ENCODE assay signal across 8 cellular contexts in the genomic region with DNA sequence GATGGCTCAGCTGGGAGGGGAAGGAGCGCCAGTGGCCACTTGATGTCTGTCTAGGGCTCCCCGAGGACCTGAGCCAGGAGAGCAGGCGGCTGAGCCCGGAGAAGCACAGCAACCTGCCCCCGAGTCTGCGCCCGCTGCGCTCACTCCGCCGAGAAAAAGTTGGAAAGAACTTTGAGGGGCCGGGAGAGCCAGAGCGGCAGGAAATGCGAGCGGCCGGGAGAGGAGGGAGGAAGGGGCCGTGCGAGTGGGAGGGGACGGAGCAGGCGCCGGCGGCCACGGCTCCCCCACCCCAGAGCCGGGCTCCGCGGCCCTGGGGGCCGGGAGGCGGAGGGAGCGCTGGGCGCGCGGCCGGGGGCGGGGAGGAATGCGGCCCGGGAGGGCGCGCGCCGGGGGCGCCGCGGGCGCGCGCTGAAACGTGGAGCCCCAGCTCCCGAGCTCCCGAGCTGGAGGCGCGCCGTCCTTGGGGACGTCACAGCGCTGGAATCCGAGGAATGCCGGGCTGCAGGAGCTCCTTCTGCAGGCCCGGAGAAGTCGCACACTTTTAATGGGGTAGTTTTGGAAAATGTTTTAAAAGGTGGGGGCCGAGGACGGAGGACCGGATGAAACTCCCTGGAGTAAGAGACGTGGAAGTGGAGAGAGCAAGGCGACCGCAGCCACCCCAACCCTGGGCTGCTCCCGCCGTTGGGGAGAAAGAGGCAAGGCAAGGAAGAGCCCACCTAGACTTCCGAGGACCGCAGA. TPM values are rescaled to one million over a fixed set of nuclear protein-coding genes. Genes with fewer than 3 reads are reported as not detected.
DNase-seq lines count a peak whose midpoint lies in the region; ATAC-seq and TF ChIP-seq lines count a peak whose summit lies in the region.

Gene PTPN14, minus strand, starts transcription at position 167 of the 738 bp plus-strand sequence. CDS start 86,799 bp downstream, outside the sequence.

- ATAC-seq in CD4-positive, alpha-beta T cell (ENCODE audit: poor library complexity): no peak
- ATAC-seq in GM19324 (IDR thresholded peaks at IDR 0.05; ENCODE audit: low FRiP score, unreplicated experiment): peak; percentile 67
- ATAC-seq in GM19452 (IDR thresholded peaks at IDR 0.05; ENCODE audit: unreplicated experiment): no peak
- no peak for ATAC-seq in HG02852 (IDR thresholded peaks at IDR 0.05; ENCODE audit: unreplicated experiment)

- H3K36me3 Mint-ChIP-seq in CD4-positive, alpha-beta T cell (ENCODE audit: low read depth): no peaks in the 10 kb centered on the region

- H3K9me3 Mint-ChIP-seq in CD4-positive, alpha-beta T cell: no peaks in the 10 kb centered on the region

- CTCF ChIA-PET in CD4-positive, alpha-beta T cell (lab: Charles Lee): no interaction called here

- TF ChIP-seq CTCF in CD4-positive, alpha-beta T cell (IDR thresholded peaks at IDR 0.05): no peak

- DNase-seq in CD4-positive, alpha-beta T cell: no peak
- DNase-seq in NCI-H1694 treated with DMSO at 0.1 percent for 48 hours (lab: John Stamatoyannopoulos, UW) (peak; percentile 37), amniotic stem cell (lab: John Stamatoyannopoulos, UW) (peak; percentile 98), cardiac septum (ENCODE audit: low spot score) (peak; percentile 91), occipital lobe (lab: John Stamatoyannopoulos, UW) (peak; percentile 67)

- H3K27me3 ChIP-seq in CD4-positive, alpha-beta T cell (ENCODE audit: control insufficient read depth, insufficient read depth, low read length): peaks cover 33% of the 10 kb centered on the region

- POLR2A ChIA-PET in CD4-positive, alpha-beta T cell (lab: Charles Lee): no interaction called here

- no peaks in the 10 kb centered on the region for H3K9me3 ChIP-seq in CD4-positive, alpha-beta T cell (ENCODE audit: control insufficient read depth, low read length)

- no peaks in the 10 kb centered on the region for H3K4me1 Mint-ChIP-seq in CD4-positive, alpha-beta T cell (ENCODE audit: low read depth)

- no peak within 1 kb of the TSS for H3K27ac Mint-ChIP-seq in CD4-positive, alpha-beta T cell

- H3K27ac ChIP-seq in CD4-positive, alpha-beta T cell (ENCODE audit: low read depth, low read length): no peak within 1 kb of the TSS

- intact Hi-C loops in CD4-positive, alpha-beta T cell (cut with DNase I, micrococcal nuclease): no loop called here
- intact Hi-C loops in cardiac septum (cut with DNase I): loop anchor here (2.0 to 5.0 kb wide), 3 partner anchors 135 to 269 kb away; partner anchors contain the start of gene SMYD2

- peak within 1 kb of the TSS; percentile 83 for H3K4me3 Mint-ChIP-seq in CD4-positive, alpha-beta T cell

- peaks cover 63% of the 10 kb centered on the region for H3K27me3 Mint-ChIP-seq in CD4-positive, alpha-beta T cell

RNA-seq across cellular contexts. Expression of gene PTPN14, which starts in this region (rescaled TPM):
- under 1 TPM; 0.03 TPM for total RNA-seq in CD4-positive, alpha-beta T cell
- total RNA-seq in cardiac septum: 67.7 TPM
- 2.7 TPM for total RNA-seq in occipital lobe

Comparison
In these comparisons a context has a peak if more than half of its experiments do, and no peak if none do; other contexts are left out.
1. RNA of gene PTPN14 (total RNA-seq): 67.7 TPM in cardiac septum (single experiment); 2.7 TPM in occipital lobe (single experiment) and 0.03 TPM in CD4-positive, alpha-beta T cell; every median in the first group is over 10 times any median in the second.
2. DNase-seq: peak in NCI-H1694 treated with DMSO at 0.1 percent for 48 hours (single experiment), amniotic stem cell (single experiment), cardiac septum (single experiment) and occipital lobe (single experiment); none in CD4-positive, alpha-beta T cell (0 of 10).